18 cellular contexts compared by ENCODE assay signal in genomic region chr11:2795491-2795991, GRCh38.
DNase-seq lines count a peak whose midpoint lies in the region; ATAC-seq and TF ChIP-seq lines count a peak whose summit lies in the region.
"Had no signal": no experiment of that assay in that cellular context is flagged by ENCODE, and none has a peak within 500 bp of the region (broad histone marks: within the 10 kb centered on the region; RNA-seq: fewer than 3 reads in every experiment).

No MANE protein-coding gene starts in this region.

- H3K9ac ChIP-seq in colonic mucosa (ENCODE audit: low read depth in 2 of 2, low read length in 2 of 2) = no peak overlapping the region
- H3K9ac ChIP-seq: parathyroid adenoma had no signal

- no peaks in the 10 kb centered on the region for H3K4me1 ChIP-seq in colonic mucosa
- H3K4me1 ChIP-seq in mucosa of descending colon (ENCODE audit: low read depth) = no peaks in the 10 kb centered on the region
- H3K4me1 ChIP-seq: parathyroid adenoma had no signal

- TF ChIP-seq CTCF in colonic mucosa (IDR thresholded peaks at IDR 0.05) (no peak), mucosa of descending colon (IDR thresholded peaks at IDR 0.05) (no peak), type B pancreatic cell (conservative IDR thresholded peaks at IDR 0.05) (no peak)

- POLR2A ChIA-PET in activated naive CD8-positive, alpha-beta T cell treated with anti-CD3 and anti-CD28 coated beads, Interleukin-2, amount 10 ng/mL, durations not matched to agents 7 days and 5 days (lab: Charles Lee) = no interaction called here

- H3K27ac ChIP-seq in colonic mucosa (no peak overlapping the region), caudate nucleus (ENCODE audit: low read depth, low read length) (no peak overlapping the region)
- H3K27ac ChIP-seq: HL-60, parathyroid adenoma had no signal

- H3K9me3 ChIP-seq in colonic mucosa = no peaks in the 10 kb centered on the region
- no peaks in the 10 kb centered on the region for H3K9me3 ChIP-seq in mucosa of descending colon

- H3K27me3 ChIP-seq in colonic mucosa = no peaks in the 10 kb centered on the region

- H3K4me3 ChIP-seq in colonic mucosa (no peak overlapping the region), mucosa of descending colon (no peak overlapping the region)
- H3K4me3 ChIP-seq: GM12878 had no signal

- intact Hi-C loops in colonic mucosa (cut with DNase I) (no loop called here), mucosa of descending colon (cut with DNase I, micrococcal nuclease) (no loop called here)

- peaks cover 2% of the 10 kb centered on the region for H3K36me3 Mint-ChIP-seq in activated naive CD8-positive, alpha-beta T cell treated with anti-CD3 and anti-CD28 coated beads, Interleukin-2, amount 10 ng/mL, durations not matched to agents 7 days and 5 days
- H3K36me3 Mint-ChIP-seq in activated naive CD8-positive, alpha-beta T cell treated with anti-CD3 and anti-CD28 coated beads, Interleukin-2, amount 50 U/mL, for 24 hours (ENCODE audit: low read depth) = no peaks in the 10 kb centered on the region
- H3K36me3 Mint-ChIP-seq in type B pancreatic cell = peaks cover 5% of the 10 kb centered on the region

- no peak for ATAC-seq in activated naive CD8-positive, alpha-beta T cell treated with anti-CD3 and anti-CD28 coated beads, Interleukin-2, amount 10 ng/mL, durations not matched to agents 7 days and 5 days (ENCODE audit: low read depth)
- ATAC-seq in activated naive CD8-positive, alpha-beta T cell treated with anti-CD3 and anti-CD28 coated beads, Interleukin-2, amount 50 U/mL, for 24 hours = no peak
- ATAC-seq in mucosa of descending colon = no peak
- ATAC-seq in GM18519 (IDR thresholded peaks at IDR 0.05; ENCODE audit: low FRiP score, unreplicated experiment) = no peak
- ATAC-seq: GM12878; stimulated activated naive CD8-positive, alpha-beta T cell treated with anti-CD3 and anti-CD28 coated beads, Interleukin-15, amount 100 ng/mL, for 72 hours had no signal

- DNase-seq in activated naive CD8-positive, alpha-beta T cell treated with anti-CD3 and anti-CD28 coated beads, Interleukin-2, amount 10 ng/mL, durations not matched to agents 7 days and 5 days = peak; percentile 12
- DNase-seq in activated naive CD8-positive, alpha-beta T cell treated with anti-CD3 and anti-CD28 coated beads, Interleukin-2, amount 50 U/mL, for 24 hours = no peak
- DNase-seq in colonic mucosa = peak; percentile 17
- peak in 2 of 3 donors; percentile 16 to 31 for DNase-seq in mucosa of descending colon
- DNase-seq in type B pancreatic cell (ENCODE audit: extremely low spot score, unreplicated experiment) = peak; percentile 58
- no peak for DNase-seq in caudate nucleus (lab: John Stamatoyannopoulos, UW)
- DNase-seq in Kasumi-1 (lab: John Stamatoyannopoulos, UW) = no peak
- DNase-seq: activated CD4-positive, alpha-beta memory T cell treated with anti-CD3 and anti-CD28 coated beads for 36 hours; effector CD8-positive, alpha-beta T cell; NCI-H1092; NCI-H2081 treated with DMSO at 0.1 percent for 48 hours; NCI-H69 had no signal

- H3K27ac Mint-ChIP-seq in activated naive CD8-positive, alpha-beta T cell treated with anti-CD3 and anti-CD28 coated beads, Interleukin-2, amount 10 ng/mL, durations not matched to agents 7 days and 5 days = no peak overlapping the region
- H3K27ac Mint-ChIP-seq in activated naive CD8-positive, alpha-beta T cell treated with anti-CD3 and anti-CD28 coated beads, Interleukin-2, amount 50 U/mL, for 24 hours = no peak overlapping the region
- no peak overlapping the region for H3K27ac Mint-ChIP-seq in type B pancreatic cell
- H3K27ac Mint-ChIP-seq: activated CD4-positive, alpha-beta memory T cell treated with anti-CD3 and anti-CD28 coated beads for 36 hours; activated naive CD4-positive, alpha-beta T cell treated with anti-CD3 and anti-CD28 coated beads, Interleukin-2, amount 50 U/mL, for 24 hours; stimulated activated naive CD8-positive, alpha-beta T cell treated with anti-CD3 and anti-CD28 coated beads, Interleukin-15, amount 100 ng/mL, for 72 hours had no signal

- H3K4me3 Mint-ChIP-seq in activated naive CD8-positive, alpha-beta T cell treated with anti-CD3 and anti-CD28 coated beads, Interleukin-2, amount 10 ng/mL, durations not matched to agents 7 days and 5 days = no peak overlapping the region
- no peak overlapping the region for H3K4me3 Mint-ChIP-seq in activated naive CD8-positive, alpha-beta T cell treated with anti-CD3 and anti-CD28 coated beads, Interleukin-2, amount 50 U/mL, for 24 hours
- H3K4me3 Mint-ChIP-seq in type B pancreatic cell = no peak overlapping the region
- H3K4me3 Mint-ChIP-seq: activated CD4-positive, alpha-beta memory T cell treated with anti-CD3 and anti-CD28 coated beads for 36 hours; activated naive CD4-positive, alpha-beta T cell treated with anti-CD3 and anti-CD28 coated beads, Interleukin-2, amount 50 U/mL, for 24 hours; stimulated activated naive CD8-positive, alpha-beta T cell treated with anti-CD3 and anti-CD28 coated beads, Interleukin-15, amount 100 ng/mL, for 72 hours had no signal

- H3K9me3 Mint-ChIP-seq in activated naive CD8-positive, alpha-beta T cell treated with anti-CD3 and anti-CD28 coated beads, Interleukin-2, amount 10 ng/mL, durations not matched to agents 7 days and 5 days = no peaks in the 10 kb centered on the region
- no peaks in the 10 kb centered on the region for H3K9me3 Mint-ChIP-seq in activated naive CD8-positive, alpha-beta T cell treated with anti-CD3 and anti-CD28 coated beads, Interleukin-2, amount 50 U/mL, for 24 hours
- H3K9me3 Mint-ChIP-seq in type B pancreatic cell = peaks cover 10% of the 10 kb centered on the region
- H3K9me3 Mint-ChIP-seq: activated CD4-positive, alpha-beta memory T cell treated with anti-CD3 and anti-CD28 coated beads for 36 hours; activated naive CD4-positive, alpha-beta T cell treated with anti-CD3 and anti-CD28 coated beads, Interleukin-2, amount 50 U/mL, for 24 hours; stimulated activated naive CD8-positive, alpha-beta T cell treated with anti-CD3 and anti-CD28 coated beads, Interleukin-15, amount 100 ng/mL, for 72 hours had no signal

- H3K4me1 Mint-ChIP-seq in activated naive CD8-positive, alpha-beta T cell treated with anti-CD3 and anti-CD28 coated beads, Interleukin-2, amount 10 ng/mL, durations not matched to agents 7 days and 5 days = no peaks in the 10 kb centered on the region
- H3K4me1 Mint-ChIP-seq in activated naive CD8-positive, alpha-beta T cell treated with anti-CD3 and anti-CD28 coated beads, Interleukin-2, amount 50 U/mL, for 24 hours = no peaks in the 10 kb centered on the region
- H3K4me1 Mint-ChIP-seq in type B pancreatic cell (ENCODE audit: unreplicated experiment) = peaks cover 31% of the 10 kb centered on the region

- no peaks in the 10 kb centered on the region for H3K36me3 ChIP-seq in colonic mucosa
- H3K36me3 ChIP-seq in mucosa of descending colon (ENCODE audit: low read depth) = no peaks in the 10 kb centered on the region

- no peaks in the 10 kb centered on the region for H3K27me3 Mint-ChIP-seq in activated naive CD8-positive, alpha-beta T cell treated with anti-CD3 and anti-CD28 coated beads, Interleukin-2, amount 10 ng/mL, durations not matched to agents 7 days and 5 days
- no peaks in the 10 kb centered on the region for H3K27me3 Mint-ChIP-seq in activated naive CD8-positive, alpha-beta T cell treated with anti-CD3 and anti-CD28 coated beads, Interleukin-2, amount 50 U/mL, for 24 hours
- peaks cover 8% of the 10 kb centered on the region for H3K27me3 Mint-ChIP-seq in type B pancreatic cell
- H3K27me3 Mint-ChIP-seq: activated CD4-positive, alpha-beta memory T cell treated with anti-CD3 and anti-CD28 coated beads for 36 hours; activated naive CD4-positive, alpha-beta T cell treated with anti-CD3 and anti-CD28 coated beads, Interleukin-2, amount 50 U/mL, for 24 hours; stimulated activated naive CD8-positive, alpha-beta T cell treated with anti-CD3 and anti-CD28 coated beads, Interleukin-15, amount 100 ng/mL, for 72 hours had no signal

Comparison
In these comparisons a context has a peak if more than half of its experiments do, and no peak if none do; other contexts are left out.
1. DNase-seq: peak in activated naive CD8-positive, alpha-beta T cell treated with anti-CD3 and anti-CD28 coated beads, Interleukin-2, amount 10 ng/mL, durations not matched to agents 7 days and 5 days (single experiment), colonic mucosa (single experiment), mucosa of descending colon (2 of 3) and type B pancreatic cell (single experiment); none in activated naive CD8-positive, alpha-beta T cell treated with anti-CD3 and anti-CD28 coated beads, Interleukin-2, amount 50 U/mL, for 24 hours (single experiment), caudate nucleus (0 of 61) and Kasumi-1 (0 of 2).